ENCODE assay signal across 15 cellular contexts in the genomic region with DNA sequence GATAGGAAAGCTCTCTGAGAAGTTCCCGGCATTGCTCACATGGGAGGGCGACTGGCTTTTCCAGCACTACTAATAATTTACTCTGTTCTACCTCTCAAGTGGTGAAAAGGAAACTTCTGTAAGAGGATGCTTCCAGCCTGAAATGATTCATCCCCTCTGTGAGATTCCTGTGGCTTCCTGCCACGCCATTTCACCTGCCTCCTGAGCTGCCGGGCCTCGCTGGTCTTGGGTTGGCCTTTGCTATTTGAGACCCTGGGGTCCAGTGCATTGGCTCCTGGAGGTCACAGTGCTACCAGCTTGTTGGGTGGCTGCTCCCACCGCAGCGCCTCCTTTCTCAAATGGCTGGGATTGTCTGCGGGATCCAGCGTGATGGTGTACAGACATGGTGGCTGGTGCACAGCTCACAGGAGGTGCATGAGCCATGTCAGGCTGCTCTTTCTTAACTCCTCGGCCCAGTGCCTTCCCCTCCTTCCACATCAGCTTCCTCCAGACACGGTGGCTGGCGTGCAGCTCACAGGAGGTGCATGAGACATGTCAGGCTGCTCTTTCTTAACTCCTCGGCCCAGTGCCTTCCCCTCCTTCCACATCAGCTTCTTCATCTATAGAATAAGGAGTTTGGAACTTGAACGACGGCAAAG. TPM values are rescaled to one million over a fixed set of nuclear protein-coding genes. Genes with fewer than 3 reads are reported as not detected.
DNase-seq lines count a peak whose midpoint lies in the region; ATAC-seq, FAIRE-seq and TF ChIP-seq lines count a peak whose summit lies in the region.
"Had no signal": no experiment of that assay in that cellular context is flagged by ENCODE, and none has a peak within 500 bp of the region (broad histone marks: within the 10 kb centered on the region; RNA-seq: fewer than 3 reads in every experiment).

No MANE protein-coding gene starts in this region.

- no peaks in the 10 kb centered on the region for H3K79me2 ChIP-seq in keratinocyte (ENCODE audit: control insufficient read depth, insufficient read depth, low read length)

- no peaks in the 10 kb centered on the region for H3K9me1 ChIP-seq in keratinocyte (ENCODE audit: control insufficient read depth, extremely low read depth, insufficient read depth, low read length)

- no peak overlapping the region for H3K9ac ChIP-seq in adipocyte (ENCODE audit: low read length)
- H3K9ac ChIP-seq in keratinocyte (ENCODE audit: control insufficient read depth, extremely low read depth, insufficient read depth, low read length) = no peak overlapping the region

- no peaks in the 10 kb centered on the region for H3K9me3 ChIP-seq in adipocyte (ENCODE audit: control insufficient read depth, low read length)
- no peaks in the 10 kb centered on the region for H3K9me3 ChIP-seq in keratinocyte (ENCODE audit: control insufficient read depth, low read depth, low read length)
- H3K9me3 ChIP-seq: ascending aorta, heart right ventricle had no signal

- no peak overlapping the region for H2AFZ ChIP-seq in keratinocyte (ENCODE audit: control insufficient read depth, low read length)

- in situ Hi-C loops in ACHN (cut with HindIII; ENCODE audit: low pct_ligation_motif_present, low pct_unique_long_range_greater_than_20kb, low sequenced_read_pairs) (no loop called here), GM13976 (cut with MboI; ENCODE audit: low sequenced_read_pairs, unreplicated experiment) (no loop called here)

- H3K4me3 ChIP-seq in adipocyte (ENCODE audit: low read length) (no peak overlapping the region), keratinocyte (ENCODE audit: control insufficient read depth in 2 of 3, extremely low read depth in 1 of 3, insufficient read depth in 2 of 3, low read depth in 1 of 3, low read length in 3 of 3) (no peak overlapping the region)
- H3K4me3 ChIP-seq: ascending aorta, heart right ventricle had no signal

- H3K4me1 ChIP-seq in adipocyte (ENCODE audit: control insufficient read depth, insufficient read depth, low read length) (no peaks in the 10 kb centered on the region), keratinocyte (ENCODE audit: control insufficient read depth, extremely low read depth, insufficient read depth, low read length) (peaks cover 12% of the 10 kb centered on the region)

- peaks cover 11% of the 10 kb centered on the region for H4K20me1 ChIP-seq in keratinocyte (ENCODE audit: control insufficient read depth, extremely low read depth, insufficient read depth, low read length)

- dilution Hi-C loops in keratinocyte (cut with MboI; ENCODE audit: extremely low pct_ligation_motif_present, low sequenced_read_pairs) = no loop called here

- H3K36me3 ChIP-seq in adipocyte (ENCODE audit: control insufficient read depth, insufficient read depth, low read length, severe bottlenecking) (no peaks in the 10 kb centered on the region), keratinocyte (ENCODE audit: control insufficient read depth in 2 of 2, extremely low read depth in 1 of 2, insufficient read depth in 2 of 2, low read length in 2 of 2) (no peaks in the 10 kb centered on the region)
- H3K36me3 ChIP-seq: ascending aorta, heart right ventricle had no signal

- DNase-seq in ACHN (peak; percentile 93), HS-5 (ENCODE audit: low read depth) (peak; percentile 26), adipocyte (ENCODE audit: low read depth) (peak; percentile 23), keratinocyte (ENCODE audit: low read depth, low spot score) (peak; percentile 15), GM13976 (ENCODE audit: low spot score) (no peak)
- DNase-seq in activated CD4-positive, alpha-beta T cell treated with anti-CD3 and anti-CD28 coated beads, Interleukin-2, amount 50 U/mL, for 1 hour = no peak
- DNase-seq in activated naive CD4-positive, alpha-beta T cell treated with Interleukin-2 at 50 U/mL for 16 hours = no peak
- DNase-seq: activated T-cell treated with anti-CD3 and anti-CD28 coated beads, Interleukin-2, amount 50 U/mL, for 72 hours; DMS79 treated with DMSO at 0.1 percent for 48 hours; heart right ventricle; NCI-H1694 treated with DMSO at 0.1 percent for 48 hours; posterior cingulate gyrus; stimulated activated naive CD4-positive, alpha-beta T cell treated with Interleukin-2 at 50 U/mL for 16 hours had no signal

- TF ChIP-seq CTCF in keratinocyte (optimal IDR thresholded peaks at IDR 0.05 in 1 of 3, IDR thresholded peaks at IDR 0.05 in 1 of 3, conservative IDR thresholded peaks at IDR 0.05 in 1 of 3; ENCODE audit: extremely low read depth in 1 of 3, insufficient read depth in 2 of 3, low read length in 3 of 3) (no peak), GM13976 (IDR thresholded peaks at IDR 0.05; ENCODE audit: borderline replicate concordance, control extremely low read depth, extremely low read depth, insufficient read depth, missing control alignments) (no peak)

- H3K4me2 ChIP-seq in keratinocyte (ENCODE audit: control insufficient read depth, extremely low read depth, insufficient read depth, low read depth, low read length) = peak overlapping the region; percentile 53

- H3K27me3 ChIP-seq in adipocyte (replicated peaks; ENCODE audit: control insufficient read depth, insufficient read depth, low read length) = peaks cover 79% of the 10 kb centered on the region
- H3K27me3 ChIP-seq in keratinocyte (ENCODE audit: control insufficient read depth, extremely low read depth, insufficient read depth, low read length) = peaks cover 27% of the 10 kb centered on the region
- H3K27me3 ChIP-seq: ascending aorta had no signal

- FAIRE-seq in keratinocyte (lab: Jason Lieb, UNC) = peak; percentile 91

- no peak for ATAC-seq in HG02588 (IDR thresholded peaks at IDR 0.05; ENCODE audit: unreplicated experiment)
- ATAC-seq: activated T-cell treated with anti-CD3 and anti-CD28 coated beads, Interleukin-2, amount 50 U/mL, for 72 hours; heart right ventricle had no signal

- no peak overlapping the region for H3K27ac ChIP-seq in keratinocyte (ENCODE audit: control insufficient read depth, insufficient read depth, low read length)
- H3K27ac ChIP-seq: ascending aorta, heart right ventricle had no signal

RNA-seq across cellular contexts. Expression of a gene that starts 42.9 kb away (rescaled TPM):
- 41.5 to 59.3 TPM (median 43.5 TPM) in 3 replicates for polyA plus RNA-seq in keratinocyte
- 5.8 TPM for polyA plus RNA-seq in keratinocyte (2011; ENCODE audit: low read depth)
- polyA plus RNA-seq in keratinocyte (2011; cell fraction: cytosol; rRNA removed) = 74.4 and 77.2 TPM in 2 replicates
- 21.5 and 22.9 TPM in 2 replicates for polyA plus RNA-seq in keratinocyte (2011; cell fraction: nucleus; rRNA removed)
- polyA plus RNA-seq in keratinocyte (2012; ENCODE audit: low replicate concordance) = 55.1 and 58.5 TPM in 2 replicates
- 21.5 to 29.7 TPM (median 28.0 TPM) in 3 replicates for polyA minus RNA-seq in keratinocyte
- polyA minus RNA-seq in keratinocyte (2011; cell fraction: cytosol; rRNA and poly(A)+ RNA removed) = 37.0 TPM
- polyA minus RNA-seq in keratinocyte (2011; cell fraction: nucleus; rRNA and poly(A)+ RNA removed) = 4.3 and 11.2 TPM in 2 replicates

Comparison
In these comparisons a context has a peak if more than half of its experiments do, and no peak if none do; other contexts are left out.
1. DNase-seq: peak in ACHN (single experiment), HS-5 (single experiment), adipocyte (single experiment) and keratinocyte (single experiment); none in activated CD4-positive, alpha-beta T cell treated with anti-CD3 and anti-CD28 coated beads, Interleukin-2, amount 50 U/mL, for 1 hour (single experiment), GM13976 (single experiment) and activated naive CD4-positive, alpha-beta T cell treated with Interleukin-2 at 50 U/mL for 16 hours (single experiment).